In genomic region chr2:17309741-17310339, GRCh38 we compare ENCODE assay signal across 8 cellular contexts.
DNase-seq lines count a peak whose midpoint lies in the region; ATAC-seq, FAIRE-seq and TF ChIP-seq lines count a peak whose summit lies in the region.

No MANE protein-coding gene starts in this region.

- no TSS peak for BruUV-seq in PC-3 (replicated peaks; lab: Mats Ljungman, UMichigan)

- CTCF ChIA-PET in PC-3 (lab: Charles Lee), result no interaction called here

- peak; percentile 78 for FAIRE-seq in GM12891 (lab: Jason Lieb, UNC)

- H4K20me1 ChIP-seq in PC-3 (ENCODE audit: low read length), result no peaks in the 10 kb centered on the region

- H3K9me2 ChIP-seq in PC-3 (replicated peaks; ENCODE audit: low read length), result no peaks in the 10 kb centered on the region

- no peak; the same call in 1 of the 2 replicates for ATAC-seq in PC-3
- ATAC-seq in naive B cell (ENCODE audit: low read depth in 2 of 2), result peak in 1 of 2 donors; percentile 40
- ATAC-seq in naive thymus-derived CD8-positive, alpha-beta T cell, result no peak

- H3K9ac ChIP-seq in PC-3 (ENCODE audit: low read length), result no peak overlapping the region

- H3F3A ChIP-seq in PC-3 (ENCODE audit: low read length, unreplicated experiment), result no peaks in the 10 kb centered on the region

- no peak overlapping the region for H3K27ac Mint-ChIP-seq in naive B cell
- no peak overlapping the region for H3K27ac Mint-ChIP-seq in naive thymus-derived CD8-positive, alpha-beta T cell

- H3K4me2 ChIP-seq in PC-3 (ENCODE audit: low read length), result no peak overlapping the region

- H3K36me3 Mint-ChIP-seq in naive B cell, result no peaks in the 10 kb centered on the region
- H3K36me3 Mint-ChIP-seq in naive thymus-derived CD8-positive, alpha-beta T cell, result no peaks in the 10 kb centered on the region

- H3K4me3 Mint-ChIP-seq in naive B cell, result no peak overlapping the region
- no peak overlapping the region for H3K4me3 Mint-ChIP-seq in naive thymus-derived CD8-positive, alpha-beta T cell

- intact Hi-C loops in PC-3 (cut with micrococcal nuclease), result loop anchor here (2.0 to 10.0 kb wide), 3 partner anchors 71 to 545 kb away; no protein-coding TSS in a partner anchor

- no peaks in the 10 kb centered on the region for H3K79me2 ChIP-seq in PC-3 (ENCODE audit: low read length)

- H3K4me1 ChIP-seq in PC-3 (ENCODE audit: insufficient read depth, low read length), result no peaks in the 10 kb centered on the region

- H2AFZ ChIP-seq in PC-3 (ENCODE audit: low read length), result no peak overlapping the region

- DNase-seq in GM12891 (ENCODE audit: insufficient read length, low spot score) (no peak), HFF-Myc (ENCODE audit: extremely low read depth, low read depth) (peak; percentile 5), LNCaP clone FGC (ENCODE audit: low read depth) (peak; percentile 49), PC-3 (peak; percentile 60), epithelial cell of esophagus (ENCODE audit: low read depth) (peak; percentile 76), naive B cell (peak; percentile 17)
- DNase-seq in naive thymus-derived CD8-positive, alpha-beta T cell, result no peak

- no peaks in the 10 kb centered on the region for H3K36me3 ChIP-seq in PC-3 (ENCODE audit: low read depth, low read length)

- peaks cover 0 to 10% (median 4%) of the 10 kb centered on the region in 3 donors for H3K27me3 Mint-ChIP-seq in naive B cell
- H3K27me3 Mint-ChIP-seq in naive thymus-derived CD8-positive, alpha-beta T cell, result peaks cover 0 to 37% (median 7%) of the 10 kb centered on the region in 5 donors

- no peaks in the 10 kb centered on the region for H3K4me1 Mint-ChIP-seq in naive B cell
- no peaks in the 10 kb centered on the region for H3K4me1 Mint-ChIP-seq in naive thymus-derived CD8-positive, alpha-beta T cell

- TF ChIP-seq CTCF in 22Rv1 (IDR thresholded peaks at IDR 0.05) (peak; percentile 90), HFF-Myc (IDR thresholded peaks at IDR 0.05; ENCODE audit: low read depth, low read length, missing control alignments) (peak; percentile 45), LNCaP clone FGC (IDR thresholded peaks at IDR 0.05; ENCODE audit: control insufficient read depth, extremely low read depth, insufficient read depth) (peak; percentile 80), PC-3 (conservative IDR thresholded peaks at IDR 0.05; ENCODE audit: low read depth, low read length) (peak; percentile 74), epithelial cell of esophagus (IDR thresholded peaks at IDR 0.05; ENCODE audit: insufficient read depth, low read depth, low read length, missing control alignments) (peak; percentile 87)

- POLR2A ChIA-PET in PC-3 (lab: Charles Lee; ENCODE audit: unreplicated experiment), result no interaction called here
- POLR2A ChIA-PET in naive thymus-derived CD8-positive, alpha-beta T cell (lab: Charles Lee), result no interaction called here

- H3K27ac ChIP-seq in 22Rv1, result no peak overlapping the region
- H3K27ac ChIP-seq in PC-3 (ENCODE audit: low read length), result no peak overlapping the region

- peaks cover 0 to 2% (median 0%) of the 10 kb centered on the region in 7 donors for H3K9me3 Mint-ChIP-seq in naive B cell
- H3K9me3 Mint-ChIP-seq in naive thymus-derived CD8-positive, alpha-beta T cell, result peaks cover 0 to 11% (median 2%) of the 10 kb centered on the region in 9 donors

- peaks cover 6% of the 10 kb centered on the region; the same call in 1 of the 2 replicates for H3K27me3 ChIP-seq in PC-3 (ENCODE audit: low read length)

- H3K4me3 ChIP-seq in HFF-Myc (replicated peaks; ENCODE audit: low read depth, low read length) (no peak overlapping the region), LNCaP clone FGC (ENCODE audit: low read depth, low read length) (no peak overlapping the region), PC-3 (ENCODE audit: low read length) (no peak overlapping the region), epithelial cell of esophagus (ENCODE audit: low read length) (no peak overlapping the region)

- no peaks in the 10 kb centered on the region for H3K9me3 ChIP-seq in PC-3 (ENCODE audit: low read length)

- no peak for TF ChIP-seq POLR2A in GM12891 (IDR thresholded peaks at IDR 0.05; ENCODE audit: low read depth, low read length)

TF ChIP-seq in GM12891, 5 proteins besides CTCF, POLR2A, EP300 and RAD21:
- TF ChIP-seq SPI1 (IDR thresholded peaks at IDR 0.05; ENCODE audit: low read depth, low read length) (no peak), TAF1 (IDR thresholded peaks at IDR 0.05; ENCODE audit: low read depth, low read length) (no peak), PAX5 (IDR thresholded peaks at IDR 0.05; ENCODE audit: insufficient read depth, low read length, severe bottlenecking) (no peak), POLR2AphosphoS5 (IDR thresholded peaks at IDR 0.05; ENCODE audit: low read depth, low read length) (no peak), POU2F2 (IDR thresholded peaks at IDR 0.05; ENCODE audit: low read depth, low read length) (no peak)
TF ChIP-seq in GM12891: peak in this region for 0.

Comparison
In these comparisons a context has a peak if more than half of its experiments do, and no peak if none do; other contexts are left out.
1. DNase-seq: peak in HFF-Myc (single experiment), LNCaP clone FGC (single experiment), PC-3 (single experiment), epithelial cell of esophagus (single experiment) and naive B cell (single experiment); none in GM12891 (single experiment) and naive thymus-derived CD8-positive, alpha-beta T cell (0 of 10).
2. Peak in every context shown above with its lines, with median percentiles within 50 percentile points of each other: CTCF ChIP-seq.